Comparison of ENCODE assay signal across 19 cellular contexts in the genomic region with DNA sequence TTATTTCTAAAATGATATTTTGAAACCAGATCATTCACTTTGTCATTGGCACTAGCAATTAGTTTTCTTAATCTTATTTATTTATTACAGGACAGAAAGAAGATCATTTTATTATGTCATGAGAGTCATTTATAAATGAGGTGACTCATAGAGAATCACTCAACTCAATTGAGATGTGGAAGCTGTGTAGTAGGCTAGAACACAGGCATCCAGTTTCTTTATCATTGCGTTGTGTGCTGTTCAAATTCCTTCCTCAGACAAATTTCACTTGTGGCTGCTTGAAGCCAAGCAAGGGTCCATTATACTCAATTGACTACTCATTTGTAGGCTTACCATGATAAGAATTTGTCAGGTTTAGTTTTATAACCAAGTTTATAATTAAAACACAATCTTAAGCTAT.
DNase-seq lines count a peak whose midpoint lies in the region; ATAC-seq, FAIRE-seq and TF ChIP-seq lines count a peak whose summit lies in the region.
"Had no signal": no experiment of that assay in that cellular context is flagged by ENCODE, and none has a peak within 500 bp of the region (broad histone marks: within the 10 kb centered on the region; RNA-seq: fewer than 3 reads in every experiment).

No MANE protein-coding gene starts in this region.

- POLR2A ChIA-PET in A549 (lab: Yijun Ruan, JAX): no interaction called here

- TF ChIP-seq EP300 in A549 (IDR thresholded peaks at IDR 0.05): no peak

- H3K4me1 ChIP-seq in A549 (no peaks in the 10 kb centered on the region), colonic mucosa (no peaks in the 10 kb centered on the region), right cardiac atrium (ENCODE audit: control insufficient read depth, insufficient read depth, low read length) (no peaks in the 10 kb centered on the region)
- H3K4me1 ChIP-seq: BLaER1 treated with 17β-estradiol and CSF1 and Interleukin-3, amounts not matched to agents 10 nM and 100 nM; HAP-1 had no signal

- H3K27ac ChIP-seq in A549 (no peak overlapping the region), colonic mucosa (no peak overlapping the region), right cardiac atrium (ENCODE audit: low read length) (no peak overlapping the region)
- H3K27ac ChIP-seq: BLaER1 treated with 17β-estradiol and CSF1 and Interleukin-3, amounts not matched to agents 10 nM and 100 nM; HL-60 had no signal

- intact Hi-C loops in colonic mucosa (cut with DNase I) (no loop called here), right cardiac atrium (cut with DNase I) (no loop called here)

- WGBS in A549 (ENCODE audit: missing lambda C conversion rate): 100% methylated on average over 1 of the region's 1 CpG
- WGBS in right cardiac atrium: 96% methylated on average over 1 of the region's 1 CpG

- peaks cover 2% of the 10 kb centered on the region for H3K36me3 ChIP-seq in bronchial epithelial cell (ENCODE audit: control insufficient read depth, insufficient read depth, low read length)
- H3K36me3 ChIP-seq in colonic mucosa: no peaks in the 10 kb centered on the region

- no peak overlapping the region for H3K4me2 ChIP-seq in A549
- H3K4me2 ChIP-seq: BLaER1 treated with 17β-estradiol and CSF1 and Interleukin-3, amounts not matched to agents 10 nM and 100 nM had no signal

- DNase-seq in A549 (ENCODE audit: low read depth in 1 of 2, low spot score in 1 of 2) (no peak), NCI-H69 (lab: John Stamatoyannopoulos, UW) (peak; percentile 1), bronchial epithelial cell (ENCODE audit: low read depth) (peak; percentile 22), foreskin melanocyte (peak; percentile 7), colonic mucosa (no peak), T-helper 2 cell (no peak), right cardiac atrium (no peak), NCI-H187 (lab: John Stamatoyannopoulos, UW) (no peak)
- DNase-seq: 8988T; ACHN; Calu3; CD4-positive, CD25-positive, alpha-beta regulatory T cell; DMS 273 treated with DMSO at 0.1 percent for 48 hours; HFFc6 had no signal

- TF ChIP-seq POLR2A in A549 (IDR thresholded peaks at IDR 0.05; ENCODE audit: low read length): no peak

- H3K27me3 ChIP-seq in bronchial epithelial cell (ENCODE audit: control insufficient read depth, insufficient read depth, low read length): no peaks in the 10 kb centered on the region
- no peaks in the 10 kb centered on the region for H3K27me3 ChIP-seq in colonic mucosa
- H3K27me3 ChIP-seq in right cardiac atrium (ENCODE audit: control insufficient read depth, insufficient read depth): no peaks in the 10 kb centered on the region
- H3K27me3 ChIP-seq: BLaER1 treated with 17β-estradiol and CSF1 and Interleukin-3, amounts not matched to agents 10 nM and 100 nM had no signal

- TF ChIP-seq CTCF in A549 (IDR thresholded peaks at IDR 0.05) (no peak), bronchial epithelial cell (IDR thresholded peaks at IDR 0.05; ENCODE audit: insufficient read depth, low read length, severe bottlenecking) (no peak), colonic mucosa (IDR thresholded peaks at IDR 0.05) (no peak)

- no peak overlapping the region for H3K4me3 ChIP-seq in A549
- no peak overlapping the region for H3K4me3 ChIP-seq in bronchial epithelial cell (ENCODE audit: low read depth, low read length)
- H3K4me3 ChIP-seq in colonic mucosa: no peak overlapping the region
- H3K4me3 ChIP-seq in right cardiac atrium (ENCODE audit: low read length): no peak overlapping the region
- H3K4me3 ChIP-seq: BLaER1 treated with 17β-estradiol and CSF1 and Interleukin-3, amounts not matched to agents 10 nM and 100 nM; HAP-1 had no signal

- CTCF ChIA-PET in A549 (lab: Yijun Ruan, JAX): interaction anchor here (1.9 kb wide), 1 partner anchor 9 kb away, joined by 8 read pairs; no protein-coding TSS in a partner anchor

- ATAC-seq in A549: no peak
- no peak for ATAC-seq in right cardiac atrium

- H3K9ac ChIP-seq in colonic mucosa (ENCODE audit: low read depth in 2 of 2, low read length in 2 of 2): no peak overlapping the region
- H3K9ac ChIP-seq: BLaER1 treated with 17β-estradiol and CSF1 and Interleukin-3, amounts not matched to agents 10 nM and 100 nM had no signal

- FAIRE-seq in A549 (lab: Jason Lieb, UNC) (no peak), bronchial epithelial cell (lab: Jason Lieb, UNC) (no peak)
- FAIRE-seq: GM12891, H1 had no signal

- TF ChIP-seq RAD21 in A549 (conservative IDR thresholded peaks at IDR 0.05 in 1 of 2, IDR thresholded peaks at IDR 0.05 in 1 of 2): no peak

- H3K9me3 ChIP-seq in A549 (no peaks in the 10 kb centered on the region), colonic mucosa (no peaks in the 10 kb centered on the region), right cardiac atrium (ENCODE audit: control insufficient read depth, low read length) (no peaks in the 10 kb centered on the region)
- H3K9me3 ChIP-seq: HAP-1 had no signal

TF ChIP-seq in A549, 52 proteins besides CTCF, POLR2A, EP300 and RAD21:
- TF ChIP-seq ZNF302 (CRISPR knock-in tag; IDR thresholded peaks at IDR 0.05): no peak
- no peak for TF ChIP-seq RFX5 (IDR thresholded peaks at IDR 0.05)
- TF ChIP-seq PHF8 (IDR thresholded peaks at IDR 0.05; ENCODE audit: borderline replicate concordance, low read depth): no peak
- TF ChIP-seq FOSB (CRISPR knock-in tag; IDR thresholded peaks at IDR 0.05): no peak
- TF ChIP-seq BHLHE40 (IDR thresholded peaks at IDR 0.05; ENCODE audit: low read depth, low read length): no peak
- no peak for TF ChIP-seq HEYL (CRISPR knock-in tag; IDR thresholded peaks at IDR 0.05)
- no peak for TF ChIP-seq FOSL2 (IDR thresholded peaks at IDR 0.05)
- TF ChIP-seq FOSL2 (CRISPR knock-in tag; IDR thresholded peaks at IDR 0.05): peak; percentile 11; the same call in 1 of the 2 replicates
TF ChIP-seq in A549: peak in this region for 1.

Comparison
In these comparisons a context has a peak if more than half of its experiments do, and no peak if none do; other contexts are left out.
1. DNase-seq: peak in NCI-H69 (single experiment), bronchial epithelial cell (single experiment) and foreskin melanocyte (single experiment); none in A549 (0 of 2), colonic mucosa (single experiment), T-helper 2 cell (0 of 5), right cardiac atrium (0 of 3) and NCI-H187 (0 of 2).